Comparison of ENCODE assay signal across 15 cellular contexts in genomic region chrX:25206761-25207160, GRCh38.
DNase-seq lines count a peak whose midpoint lies in the region; ATAC-seq, FAIRE-seq and TF ChIP-seq lines count a peak whose summit lies in the region.
"Had no signal": no experiment of that assay in that cellular context is flagged by ENCODE, and none has a peak within 500 bp of the region (broad histone marks: within the 10 kb centered on the region; RNA-seq: fewer than 3 reads in every experiment).

No MANE protein-coding gene starts in this region.

- H2AFZ ChIP-seq in IMR-90 (replicated peaks; ENCODE audit: low read length, poor library complexity) (no peak overlapping the region), astrocyte (ENCODE audit: low read depth, low read length) (no peak overlapping the region)

- POLR2A ChIA-PET in BJ (lab: Charles Lee) (no interaction called here), IMR-90 (lab: Charles Lee; ENCODE audit: unreplicated experiment) (no interaction called here)

- no peaks in the 10 kb centered on the region for H4K20me1 ChIP-seq in IMR-90 (ENCODE audit: insufficient read depth, low read length)
- H4K20me1 ChIP-seq in astrocyte (ENCODE audit: insufficient read depth, low read length): no peaks in the 10 kb centered on the region

- CTCF ChIA-PET in BJ (lab: Yijun Ruan, JAX) (no interaction called here), IMR-90 (lab: Yijun Ruan, JAX) (no interaction called here)

- H3K4me1 ChIP-seq in IMR-90 (ENCODE audit: control insufficient read depth, insufficient read depth, low read length) (no peaks in the 10 kb centered on the region), astrocyte (ENCODE audit: insufficient read depth, low read length) (no peaks in the 10 kb centered on the region), sigmoid colon (no peaks in the 10 kb centered on the region)
- H3K4me1 ChIP-seq: adrenal gland had no signal

- no peaks in the 10 kb centered on the region for H3K36me3 Mint-ChIP-seq in astrocyte (ENCODE audit: low read depth, unreplicated experiment)
- H3K36me3 Mint-ChIP-seq: stimulated activated memory B cell treated with anti-CD40 and anti-IgM and Interleukin-4, amounts not matched to agents 10 μg/mL and 1 μg/mL and 100 μg/mL, for 72 hours had no signal

- WGBS in IMR-90 (ENCODE audit: extremely low coverage in 2 of 2, insufficient read length in 1 of 2), 2 experiments: 20% methylated on average over 1 of the region's 1 CpG; no CpG with 5 or more reads in 1 of the 2 experiments
- WGBS in sigmoid colon, 2 donors: 0 to 5% methylated on average over 1 of the region's 1 CpG

- peak overlapping the region; percentile 53 for H3K27ac Mint-ChIP-seq in astrocyte (ENCODE audit: unreplicated experiment)
- H3K27ac Mint-ChIP-seq: activated CD8-positive, alpha-beta T cell treated with anti-CD3 and anti-CD28 coated beads for 36 hours; stimulated activated memory B cell treated with anti-CD40 and anti-IgM and Interleukin-4, amounts not matched to agents 10 μg/mL and 1 μg/mL and 100 μg/mL, for 72 hours had no signal

- no peak overlapping the region for H2BK15ac ChIP-seq in IMR-90 (ENCODE audit: low read depth, low read length)

- H3K4me3 ChIP-seq in BJ (ENCODE audit: low read depth, low read length) (no peak overlapping the region), IMR-90 (ENCODE audit: insufficient read depth, low read depth, low read length) (no peak overlapping the region), astrocyte (ENCODE audit: insufficient read depth, low read depth, low read length) (no peak overlapping the region), kidney epithelial cell (ENCODE audit: low read depth, low read length) (no peak overlapping the region), sigmoid colon (no peak overlapping the region)
- H3K4me3 ChIP-seq: adrenal gland, skin epidermis had no signal

- no peak overlapping the region for H4K91ac ChIP-seq in IMR-90 (ENCODE audit: insufficient read depth, low read depth, low read length)

- H3K79me2 ChIP-seq in astrocyte (ENCODE audit: insufficient read depth, low read length): no peaks in the 10 kb centered on the region

- H4K5ac ChIP-seq in IMR-90 (ENCODE audit: low read depth, low read length): no peak overlapping the region

- no peak overlapping the region for H4K8ac ChIP-seq in IMR-90 (ENCODE audit: low read depth in 2 of 2, low read length in 2 of 2)

- TF ChIP-seq CTCF in BJ (IDR thresholded peaks at IDR 0.05; ENCODE audit: insufficient read depth, low read depth, low read length) (no peak), IMR-90 (conservative IDR thresholded peaks at IDR 0.05; ENCODE audit: low read depth, low read length) (no peak), astrocyte (IDR thresholded peaks at IDR 0.05; ENCODE audit: insufficient read depth, low read depth, low read length) (no peak), kidney epithelial cell (IDR thresholded peaks at IDR 0.05; ENCODE audit: insufficient read depth, low read length, poor library complexity, severe bottlenecking) (peak; percentile 2), sigmoid colon (IDR thresholded peaks at IDR 0.05) (no peak)

- no peak for TF ChIP-seq RAD21 in IMR-90 (IDR thresholded peaks at IDR 0.05; ENCODE audit: low read length)

- H3K9ac ChIP-seq in IMR-90 (ENCODE audit: low read depth, low read length) (no peak overlapping the region), astrocyte (ENCODE audit: low read length) (no peak overlapping the region)

- ATAC-seq in IMR-90 (ENCODE audit: low read depth): no peak
- ATAC-seq: activated CD8-positive, alpha-beta T cell treated with anti-CD3 and anti-CD28 coated beads for 36 hours; stimulated activated memory B cell treated with anti-CD40 and anti-IgM and Interleukin-4, amounts not matched to agents 10 μg/mL and 1 μg/mL and 100 μg/mL, for 72 hours had no signal

- no peak overlapping the region for H2BK20ac ChIP-seq in IMR-90 (ENCODE audit: low read depth, low read length)

- H3K14ac ChIP-seq in IMR-90 (replicated peaks; ENCODE audit: low read depth, low read length): no peak overlapping the region

- H2BK120ac ChIP-seq in IMR-90 (ENCODE audit: low read depth, low read length): no peak overlapping the region

- dilution Hi-C loops in IMR-90 (cut with HindIII; ENCODE audit: low sequenced_read_pairs, unreplicated experiment): no loop called here

- H3K9me3 ChIP-seq in IMR-90 (ENCODE audit: control insufficient read depth, insufficient read depth, low read length) (no peaks in the 10 kb centered on the region), astrocyte (ENCODE audit: insufficient read depth, low read depth, low read length) (no peaks in the 10 kb centered on the region), sigmoid colon (no peaks in the 10 kb centered on the region)
- H3K9me3 ChIP-seq: adrenal gland had no signal

- in situ Hi-C loops in IMR-90 (cut with MboI; ENCODE audit: low sequenced_read_pairs): no loop called here

- H2BK5ac ChIP-seq in IMR-90 (ENCODE audit: low read depth, low read length, poor library complexity, severe bottlenecking): no peak overlapping the region

- TF ChIP-seq EP300 in sigmoid colon (IDR thresholded peaks at IDR 0.05): no peak

- H3K4me3 Mint-ChIP-seq in astrocyte (ENCODE audit: unreplicated experiment): no peak overlapping the region
- H3K4me3 Mint-ChIP-seq: activated CD8-positive, alpha-beta T cell treated with anti-CD3 and anti-CD28 coated beads for 36 hours; stimulated activated memory B cell treated with anti-CD40 and anti-IgM and Interleukin-4, amounts not matched to agents 10 μg/mL and 1 μg/mL and 100 μg/mL, for 72 hours had no signal

- H3K27me3 Mint-ChIP-seq in astrocyte (ENCODE audit: low read depth, unreplicated experiment): no peaks in the 10 kb centered on the region
- H3K27me3 Mint-ChIP-seq: activated CD8-positive, alpha-beta T cell treated with anti-CD3 and anti-CD28 coated beads for 36 hours; stimulated activated memory B cell treated with anti-CD40 and anti-IgM and Interleukin-4, amounts not matched to agents 10 μg/mL and 1 μg/mL and 100 μg/mL, for 72 hours had no signal

- no peaks in the 10 kb centered on the region for H3K27me3 ChIP-seq in BJ (ENCODE audit: control insufficient read depth, insufficient read depth, low read length)
- no peaks in the 10 kb centered on the region for H3K27me3 ChIP-seq in IMR-90 (ENCODE audit: control insufficient read depth, insufficient read depth, low read length)
- no peaks in the 10 kb centered on the region for H3K27me3 ChIP-seq in astrocyte (ENCODE audit: insufficient read depth, low read length)
- no peaks in the 10 kb centered on the region for H3K27me3 ChIP-seq in kidney epithelial cell (ENCODE audit: control insufficient read depth, insufficient read depth, low read length)
- no peaks in the 10 kb centered on the region for H3K27me3 ChIP-seq in sigmoid colon

- H3K4me1 Mint-ChIP-seq in astrocyte (ENCODE audit: low read depth, unreplicated experiment): peaks cover 5% of the 10 kb centered on the region
- H3K4me1 Mint-ChIP-seq: stimulated activated memory B cell treated with anti-CD40 and anti-IgM and Interleukin-4, amounts not matched to agents 10 μg/mL and 1 μg/mL and 100 μg/mL, for 72 hours had no signal

- no peaks in the 10 kb centered on the region for H3K9me1 ChIP-seq in IMR-90 (ENCODE audit: insufficient read depth, low read length)

- no peak overlapping the region for H2AK5ac ChIP-seq in IMR-90 (ENCODE audit: low read depth, low read length)

- intact Hi-C loops in IMR-90 (cut with micrococcal nuclease) (no loop called here), sigmoid colon (cut with DNase I) (no loop called here)

- H3K9me3 Mint-ChIP-seq in astrocyte (ENCODE audit: unreplicated experiment): no peaks in the 10 kb centered on the region
- H3K9me3 Mint-ChIP-seq: activated CD8-positive, alpha-beta T cell treated with anti-CD3 and anti-CD28 coated beads for 36 hours; stimulated activated memory B cell treated with anti-CD40 and anti-IgM and Interleukin-4, amounts not matched to agents 10 μg/mL and 1 μg/mL and 100 μg/mL, for 72 hours had no signal

- H3K36me3 ChIP-seq in BJ (ENCODE audit: control insufficient read depth, insufficient read depth, low read length) (no peaks in the 10 kb centered on the region), IMR-90 (ENCODE audit: control insufficient read depth, insufficient read depth, low read length) (no peaks in the 10 kb centered on the region), astrocyte (ENCODE audit: insufficient read depth, low read length) (no peaks in the 10 kb centered on the region), kidney epithelial cell (ENCODE audit: control insufficient read depth, insufficient read depth, low read length) (no peaks in the 10 kb centered on the region), sigmoid colon (no peaks in the 10 kb centered on the region)
- H3K36me3 ChIP-seq: adrenal gland had no signal

- no peaks in the 10 kb centered on the region for H3K79me1 ChIP-seq in IMR-90 (ENCODE audit: low read depth in 1 of 2, low read length in 2 of 2)

- peak; percentile 29 for FAIRE-seq in astrocyte (lab: Jason Lieb, UNC)
- FAIRE-seq: D721Med, endothelial cell of umbilical vein had no signal

- no TSS peak for BruUV-seq in IMR-90 (replicated peaks; lab: Mats Ljungman, UMichigan)

- H2AK9ac ChIP-seq in IMR-90 (replicated peaks; ENCODE audit: low read depth, low read length, poor library complexity): no peak overlapping the region

- H3K18ac ChIP-seq in IMR-90 (ENCODE audit: low read depth, low read length): no peak overlapping the region

- no peak overlapping the region for H3K56ac ChIP-seq in IMR-90 (ENCODE audit: extremely low read depth, insufficient read depth, low read length)

- H3K4ac ChIP-seq in IMR-90 (ENCODE audit: low read depth, low read length): no peak overlapping the region

- H3K4me2 ChIP-seq in IMR-90 (ENCODE audit: low read depth, low read length) (no peak overlapping the region), astrocyte (ENCODE audit: low read length) (no peak overlapping the region)

- H3K23ac ChIP-seq in IMR-90 (ENCODE audit: low read depth, low read length): no peak overlapping the region

- TF ChIP-seq POLR2A in IMR-90 (IDR thresholded peaks at IDR 0.05; ENCODE audit: low read depth, low read length): no peak
- TF ChIP-seq POLR2A in sigmoid colon (IDR thresholded peaks at IDR 0.05): no peak

- H3K27ac ChIP-seq in IMR-90 (ENCODE audit: insufficient read depth, low read length): no peak overlapping the region
- no peak overlapping the region for H3K27ac ChIP-seq in astrocyte (ENCODE audit: low read depth, low read length)
- H3K27ac ChIP-seq in sigmoid colon: no peak overlapping the region
- H3K27ac ChIP-seq: adrenal gland, skin epidermis had no signal

- DNase-seq in BJ (ENCODE audit: low read depth) (peak; percentile 4), IMR-90 (peak; percentile 17), astrocyte (ENCODE audit: low read depth) (peak; percentile 28), kidney epithelial cell (ENCODE audit: low read depth) (peak; percentile 55), AML-193 (lab: John Stamatoyannopoulos, UW) (no peak), sigmoid colon (no peak)
- DNase-seq in activated naive CD4-positive, alpha-beta T cell (lab: John Stamatoyannopoulos, UW): no peak
- DNase-seq in effector CD8-positive, alpha-beta T cell (lab: John Stamatoyannopoulos, UW): no peak
- DNase-seq: activated CD8-positive, alpha-beta T cell treated with anti-CD3 and anti-CD28 coated beads for 36 hours; adrenal gland; NCI-H446 had no signal

TF ChIP-seq in IMR-90, 13 proteins besides CTCF, POLR2A, EP300 and RAD21 (continues in another document):
- TF ChIP-seq CEBPB (IDR thresholded peaks at IDR 0.05; ENCODE audit: low read depth, low read length) (no peak), CHD1 (IDR thresholded peaks at IDR 0.05; ENCODE audit: low read depth, low read length) (no peak), FOS (IDR thresholded peaks at IDR 0.05; ENCODE audit: low read depth, low read length) (no peak)

Comparison
In these comparisons a context has a peak if more than half of its experiments do, and no peak if none do; other contexts are left out.
1. DNase-seq: peak in BJ (single experiment), IMR-90 (single experiment), astrocyte (single experiment) and kidney epithelial cell (single experiment); none in AML-193 (0 of 2), sigmoid colon (single experiment), activated naive CD4-positive, alpha-beta T cell (0 of 4) and effector CD8-positive, alpha-beta T cell (single experiment).